In genomic region chr5:111158105-111158744, GRCh38 we compare ENCODE assay signal across 8 cellular contexts.
DNase-seq lines count a peak whose midpoint lies in the region; ATAC-seq and TF ChIP-seq lines count a peak whose summit lies in the region.

No MANE protein-coding gene starts in this region.

- TF ChIP-seq CTCF in cardiac muscle cell (IDR thresholded peaks at IDR 0.05; ENCODE audit: low read depth, low read length): peak; percentile 100
- TF ChIP-seq CTCF in dorsolateral prefrontal cortex (IDR thresholded peaks at IDR 0.05 in 54 of 56, conservative IDR thresholded peaks at IDR 0.05 in 2 of 56; ENCODE audit: low read depth in 1 of 56, partially characterized antibody in 56 of 56): peak; percentile 95 to 100 (median 99)

- peaks cover 2% of the 10 kb centered on the region for H3K27me3 Mint-ChIP-seq in memory B cell

- no peak overlapping the region for H3K4me3 Mint-ChIP-seq in memory B cell

- no peaks in the 10 kb centered on the region for H3K36me3 ChIP-seq in cardiac muscle cell

- no peaks in the 10 kb centered on the region for H3K4me1 Mint-ChIP-seq in memory B cell

- intact Hi-C loops in Right ventricle myocardium inferior (cut with DNase I) (loop anchor here (5.0 kb wide), 2 partner anchors 119 to 989 kb away; no protein-coding TSS in a partner anchor), dorsolateral prefrontal cortex (cut with DNase I) (loop anchor here (5.0 to 10.0 kb wide), 3 partner anchors 117 to 989 kb away; no protein-coding TSS in a partner anchor)

- DNase-seq in cardiac muscle cell (ENCODE audit: low read depth in 1 of 2, low spot score in 1 of 2) (peak; percentile 76 to 88), Right ventricle myocardium inferior (ENCODE audit: missing footprints) (no peak), NCI-H460 (ENCODE audit: extremely low read depth, low read depth) (peak; percentile 74), dorsolateral prefrontal cortex (peak in 7 of 10 donors; percentile 49 to 90 (median 72)), memory B cell (ENCODE audit: low spot score in 2 of 2) (peak; percentile 55 to 70)
- DNase-seq in activated CD4-positive, alpha-beta T cell treated with anti-CD3 and anti-CD28 coated beads, Interleukin-2, amount 50 U/mL, for 24 hours (ENCODE audit: low read depth in 1 of 2, low spot score in 1 of 2): peak; percentile 64 to 84
- peak; percentile 29 to 40 for DNase-seq in stimulated activated CD8-positive, alpha-beta memory T cell treated with anti-CD3 and anti-CD28 coated beads, Interleukin-15, amount 100 ng/mL, for 48 hours (ENCODE audit: low read depth in 2 of 2)

- H3K4me3 ChIP-seq in cardiac muscle cell (no peak overlapping the region), dorsolateral prefrontal cortex (peak overlapping the region in 4 of 59 donors; percentile 6 to 31 (median 10))

- ATAC-seq in Right ventricle myocardium inferior (no peak), HG03095 (IDR thresholded peaks at IDR 0.05; ENCODE audit: unreplicated experiment) (peak; percentile 86), memory B cell (ENCODE audit: low read depth) (peak; percentile 63)

- no peaks in the 10 kb centered on the region for H3K9me3 ChIP-seq in cardiac muscle cell (ENCODE audit: low read depth)

- no peaks in the 10 kb centered on the region for H3K9me3 Mint-ChIP-seq in memory B cell

- H3K36me3 Mint-ChIP-seq in memory B cell: no peaks in the 10 kb centered on the region

- H3K27me3 ChIP-seq in cardiac muscle cell (no peaks in the 10 kb centered on the region), dorsolateral prefrontal cortex (no peaks in the 10 kb centered on the region)

- H3K27ac Mint-ChIP-seq in memory B cell: no peak overlapping the region

- no peaks in the 10 kb centered on the region for H3K4me1 ChIP-seq in cardiac muscle cell (ENCODE audit: low read depth)

- H3K27ac ChIP-seq in cardiac muscle cell (no peak overlapping the region), dorsolateral prefrontal cortex (no peak overlapping the region)
